ENCODE assay signal across 9 cellular contexts in genomic region chr2:34570266-34570872, GRCh38.
DNase-seq lines count a peak whose midpoint lies in the region; ATAC-seq, FAIRE-seq and TF ChIP-seq lines count a peak whose summit lies in the region.
"Had no signal": no experiment of that assay in that cellular context is flagged by ENCODE, and none has a peak within 500 bp of the region (broad histone marks: within the 10 kb centered on the region; RNA-seq: fewer than 3 reads in every experiment).

No MANE protein-coding gene starts in this region.

- CTCF ChIA-PET in A549 (lab: Yijun Ruan, JAX) = no interaction called here
- CTCF ChIA-PET in activated CD8-positive, alpha-beta memory T cell treated with anti-CD3 and anti-CD28 coated beads, Interleukin-2, amount 10 ng/mL, durations not matched to agents 7 days and 5 days (lab: Charles Lee) = no interaction called here

- H3K4me1 ChIP-seq in A549 = no peaks in the 10 kb centered on the region

- ATAC-seq in A549 (peak; percentile 30 to 75; a peak in 3 of 6 replicates), GM21786 (IDR thresholded peaks at IDR 0.05; ENCODE audit: unreplicated experiment) (peak; percentile 55)
- no peak for ATAC-seq in activated CD8-positive, alpha-beta memory T cell treated with anti-CD3 and anti-CD28 coated beads, Interleukin-2, amount 10 ng/mL, durations not matched to agents 7 days and 5 days
- no peak for ATAC-seq in stimulated activated naive CD8-positive, alpha-beta T cell treated with anti-CD3 and anti-CD28 coated beads, Interleukin-15, amount 100 ng/mL, for 72 hours

- no peak for TF ChIP-seq POLR2A in A549 (IDR thresholded peaks at IDR 0.05; ENCODE audit: low read length)

- H3K4me3 Mint-ChIP-seq in mesothelial cell of epicardium (no peak overlapping the region), HFFc6 (no peak overlapping the region)
- no peak overlapping the region for H3K4me3 Mint-ChIP-seq in activated CD8-positive, alpha-beta memory T cell treated with anti-CD3 and anti-CD28 coated beads, Interleukin-2, amount 10 ng/mL, durations not matched to agents 7 days and 5 days
- H3K4me3 Mint-ChIP-seq in stimulated activated naive CD8-positive, alpha-beta T cell treated with anti-CD3 and anti-CD28 coated beads, Interleukin-15, amount 100 ng/mL, for 72 hours = no peak overlapping the region

- no peaks in the 10 kb centered on the region for H3K9me3 Mint-ChIP-seq in mesothelial cell of epicardium
- H3K9me3 Mint-ChIP-seq in activated CD8-positive, alpha-beta memory T cell treated with anti-CD3 and anti-CD28 coated beads, Interleukin-2, amount 10 ng/mL, durations not matched to agents 7 days and 5 days (ENCODE audit: low read depth) = peaks cover 7% of the 10 kb centered on the region
- peaks cover 6 to 8% of the 10 kb centered on the region in 2 donors for H3K9me3 Mint-ChIP-seq in stimulated activated naive CD8-positive, alpha-beta T cell treated with anti-CD3 and anti-CD28 coated beads, Interleukin-15, amount 100 ng/mL, for 72 hours
- peaks cover 36% of the 10 kb centered on the region for H3K9me3 Mint-ChIP-seq in HFFc6

- H3K27ac ChIP-seq in A549 = no peak overlapping the region

- FAIRE-seq in A549 (lab: Jason Lieb, UNC) (no peak), RCC 7860 (lab: Jason Lieb, UNC) (no peak)

- TF ChIP-seq CTCF in A549 (IDR thresholded peaks at IDR 0.05) (peak; percentile 12; the same call in 1 of the 3 replicates), mesothelial cell of epicardium (IDR thresholded peaks at IDR 0.05; ENCODE audit: unreplicated experiment) (no peak), HFFc6 (IDR thresholded peaks at IDR 0.05) (no peak; the same call in 1 of the 2 replicates)

- TF ChIP-seq EP300 in A549 (IDR thresholded peaks at IDR 0.05) = no peak

- POLR2A ChIA-PET in A549 (lab: Yijun Ruan, JAX) = no interaction called here

- WGBS in A549 (ENCODE audit: missing lambda C conversion rate) = 15% methylated on average over 7 of the region's 7 CpGs

- no peak overlapping the region for H3K4me2 ChIP-seq in A549

- TF ChIP-seq RAD21 in A549 (conservative IDR thresholded peaks at IDR 0.05 in 1 of 2, IDR thresholded peaks at IDR 0.05 in 1 of 2) = peak in 1 of 2 experiments; percentile 27; a peak in 1 of 5 replicates

- no peaks in the 10 kb centered on the region for H3K36me3 Mint-ChIP-seq in mesothelial cell of epicardium
- no peaks in the 10 kb centered on the region for H3K36me3 Mint-ChIP-seq in activated CD8-positive, alpha-beta memory T cell treated with anti-CD3 and anti-CD28 coated beads, Interleukin-2, amount 10 ng/mL, durations not matched to agents 7 days and 5 days
- H3K36me3 Mint-ChIP-seq in HFFc6 (ENCODE audit: low read depth) = no peaks in the 10 kb centered on the region

- H3K4me1 Mint-ChIP-seq in mesothelial cell of epicardium (no peaks in the 10 kb centered on the region), HFFc6 (ENCODE audit: low read depth) (no peaks in the 10 kb centered on the region)
- H3K4me1 Mint-ChIP-seq in activated CD8-positive, alpha-beta memory T cell treated with anti-CD3 and anti-CD28 coated beads, Interleukin-2, amount 10 ng/mL, durations not matched to agents 7 days and 5 days = no peaks in the 10 kb centered on the region
- H3K4me1 Mint-ChIP-seq in stimulated activated naive CD8-positive, alpha-beta T cell treated with anti-CD3 and anti-CD28 coated beads, Interleukin-15, amount 100 ng/mL, for 72 hours = no peaks in the 10 kb centered on the region

- H3K27ac Mint-ChIP-seq in mesothelial cell of epicardium (no peak overlapping the region), HFFc6 (no peak overlapping the region)
- H3K27ac Mint-ChIP-seq in activated CD8-positive, alpha-beta memory T cell treated with anti-CD3 and anti-CD28 coated beads, Interleukin-2, amount 10 ng/mL, durations not matched to agents 7 days and 5 days = no peak overlapping the region
- H3K27ac Mint-ChIP-seq in stimulated activated naive CD8-positive, alpha-beta T cell treated with anti-CD3 and anti-CD28 coated beads, Interleukin-15, amount 100 ng/mL, for 72 hours = no peak overlapping the region

- DNase-seq in A549 (ENCODE audit: low read depth in 1 of 2, low spot score in 1 of 2) (peak in 1 of 2 experiments; percentile 47), RCC 7860 (ENCODE audit: low spot score) (peak; percentile 34), islet precursor cell (peak; percentile 66), mesothelial cell of epicardium (ENCODE audit: low spot score in 2 of 2, unreplicated experiment in 2 of 2) (no peak), HFFc6 (no peak)
- no peak for DNase-seq in activated CD8-positive, alpha-beta memory T cell treated with anti-CD3 and anti-CD28 coated beads, Interleukin-2, amount 10 ng/mL, durations not matched to agents 7 days and 5 days
- no peak for DNase-seq in stimulated activated naive CD8-positive, alpha-beta T cell treated with anti-CD3 and anti-CD28 coated beads, Interleukin-15, amount 100 ng/mL, for 72 hours
- DNase-seq: NCI-H2029 had no signal

- H3K4me3 ChIP-seq in A549 = no peak overlapping the region

- H3K27me3 Mint-ChIP-seq in mesothelial cell of epicardium (ENCODE audit: low read depth) (no peaks in the 10 kb centered on the region), HFFc6 (ENCODE audit: insufficient read depth) (no peaks in the 10 kb centered on the region)
- no peaks in the 10 kb centered on the region for H3K27me3 Mint-ChIP-seq in activated CD8-positive, alpha-beta memory T cell treated with anti-CD3 and anti-CD28 coated beads, Interleukin-2, amount 10 ng/mL, durations not matched to agents 7 days and 5 days
- H3K27me3 Mint-ChIP-seq in stimulated activated naive CD8-positive, alpha-beta T cell treated with anti-CD3 and anti-CD28 coated beads, Interleukin-15, amount 100 ng/mL, for 72 hours = no peaks in the 10 kb centered on the region

- H3K9me3 ChIP-seq in A549 = 0 out of 3 replicates have a peak, but pooled peaks cover 3% of the 10 kb centered on the region

TF ChIP-seq in A549, 52 proteins besides CTCF, POLR2A, EP300 and RAD21:
- no peak for TF ChIP-seq HOXA7 (CRISPR knock-in tag; IDR thresholded peaks at IDR 0.05)
- no peak for TF ChIP-seq BHLHE40 (IDR thresholded peaks at IDR 0.05; ENCODE audit: low read depth, low read length)
- no peak for TF ChIP-seq JUNB (IDR thresholded peaks at IDR 0.05)
- no peak for TF ChIP-seq RNF2 (IDR thresholded peaks at IDR 0.05; ENCODE audit: borderline replicate concordance, low read depth)
- no peak for TF ChIP-seq ZFP36 (IDR thresholded peaks at IDR 0.05; ENCODE audit: borderline replicate concordance, partially characterized antibody)
- no peak for TF ChIP-seq ELK1 (IDR thresholded peaks at IDR 0.05; ENCODE audit: low read depth, low read length)
- no peak for TF ChIP-seq RFX5 (IDR thresholded peaks at IDR 0.05)
- TF ChIP-seq HEYL (CRISPR knock-in tag; IDR thresholded peaks at IDR 0.05) = no peak
- TF ChIP-seq PHF8 (IDR thresholded peaks at IDR 0.05; ENCODE audit: borderline replicate concordance, low read depth) = no peak
- no peak for TF ChIP-seq HOXB13 (CRISPR knock-in tag; IDR thresholded peaks at IDR 0.05; ENCODE audit: low read depth)
- no peak for TF ChIP-seq CBX2 (IDR thresholded peaks at IDR 0.05; ENCODE audit: borderline replicate concordance, low read depth)
- no peak for TF ChIP-seq ESRRA (IDR thresholded peaks at IDR 0.05; ENCODE audit: borderline replicate concordance, low read length)
- no peak for TF ChIP-seq POLR2AphosphoS2 (conservative IDR thresholded peaks at IDR 0.05; ENCODE audit: low read length)
- no peak for TF ChIP-seq PBX3 (IDR thresholded peaks at IDR 0.05)
- no peak for TF ChIP-seq HOXB5 (CRISPR knock-in tag; IDR thresholded peaks at IDR 0.05)
- no peak for TF ChIP-seq MAFK (IDR thresholded peaks at IDR 0.05; ENCODE audit: partially characterized antibody)

Comparison
In these comparisons a context has a peak if more than half of its experiments do, and no peak if none do; other contexts are left out.
1. ATAC-seq: peak in A549 (2 of 2) and GM21786 (single experiment); none in activated CD8-positive, alpha-beta memory T cell treated with anti-CD3 and anti-CD28 coated beads, Interleukin-2, amount 10 ng/mL, durations not matched to agents 7 days and 5 days (single experiment) and stimulated activated naive CD8-positive, alpha-beta T cell treated with anti-CD3 and anti-CD28 coated beads, Interleukin-15, amount 100 ng/mL, for 72 hours (single experiment).
2. DNase-seq: peak in RCC 7860 (single experiment) and islet precursor cell (single experiment); none in mesothelial cell of epicardium (0 of 2), activated CD8-positive, alpha-beta memory T cell treated with anti-CD3 and anti-CD28 coated beads, Interleukin-2, amount 10 ng/mL, durations not matched to agents 7 days and 5 days (single experiment), stimulated activated naive CD8-positive, alpha-beta T cell treated with anti-CD3 and anti-CD28 coated beads, Interleukin-15, amount 100 ng/mL, for 72 hours (0 of 2) and HFFc6 (single experiment).